Comparison of ENCODE assay signal across 19 cellular contexts in genomic region chr1:204752688-204753040, GRCh38.
"Had no signal": no experiment of that assay in that cellular context is flagged by ENCODE, and none has a peak within 500 bp of the region (broad histone marks: within the 10 kb centered on the region; RNA-seq: fewer than 3 reads in every experiment).

No MANE protein-coding gene starts in this region.

- H3K9me3 ChIP-seq: MG63, SJSA1 had no signal

- H3K36me3 ChIP-seq: MG63, SJSA1 had no signal

- H3K4me3 ChIP-seq: MG63, SJSA1 had no signal

- H3K27me3 ChIP-seq: MG63, SJSA1 had no signal

- H3K4me1 ChIP-seq: SJSA1 had no signal

- DNase-seq: Karpas-422, KG1, NCI-H1092, NCI-H1105 treated with DMSO at 0.1 percent for 48 hours, NCI-H1417 treated with DMSO at 0.1 percent for 48 hours, NCI-H1694 treated with DMSO at 0.1 percent for 48 hours, NCI-H1930, NCI-H2081, NCI-H2107, NCI-H446, NCI-H510A, NCI-H524 treated with DMSO at 0.1 percent for 48 hours, Right ventricle myocardium superior, RPMI8226, SIG-M5 had no signal

- FAIRE-seq: RCC 7860 had no signal

- H3K27ac ChIP-seq: SJSA1, SK-N-MC had no signal
